10 cellular contexts compared by ENCODE assay signal in genomic region chr1:30824736-30825429, GRCh38.
DNase-seq lines count a peak whose midpoint lies in the region; ATAC-seq, FAIRE-seq and TF ChIP-seq lines count a peak whose summit lies in the region.
"Had no signal": no experiment of that assay in that cellular context is flagged by ENCODE, and none has a peak within 500 bp of the region (broad histone marks: within the 10 kb centered on the region; RNA-seq: fewer than 3 reads in every experiment).

No MANE protein-coding gene starts in this region.

- no peak overlapping the region for H3K27ac Mint-ChIP-seq in activated T-cell treated with anti-CD3 and anti-CD28 coated beads, Interleukin-2, amount 50 U/mL, for 24 hours
- no peak overlapping the region for H3K27ac Mint-ChIP-seq in activated naive CD8-positive, alpha-beta T cell treated with anti-CD3 and anti-CD28 coated beads for 36 hours

- peaks cover 17% of the 10 kb centered on the region for H3K4me1 Mint-ChIP-seq in activated T-cell treated with anti-CD3 and anti-CD28 coated beads, Interleukin-2, amount 50 U/mL, for 24 hours (ENCODE audit: low read depth)
- peaks cover 18% of the 10 kb centered on the region for H3K4me1 Mint-ChIP-seq in activated T-cell treated with anti-CD3 and anti-CD28 coated beads, Interleukin-2, amount 50 U/mL, for 4 hours (ENCODE audit: low read depth)
- H3K4me1 Mint-ChIP-seq in activated naive CD8-positive, alpha-beta T cell treated with anti-CD3 and anti-CD28 coated beads for 36 hours, result peaks cover 15% of the 10 kb centered on the region

- H3K27me3 Mint-ChIP-seq in activated T-cell treated with anti-CD3 and anti-CD28 coated beads, Interleukin-2, amount 50 U/mL, for 24 hours, result peaks cover 69% of the 10 kb centered on the region
- peaks cover 55% of the 10 kb centered on the region for H3K27me3 Mint-ChIP-seq in activated T-cell treated with anti-CD3 and anti-CD28 coated beads, Interleukin-2, amount 50 U/mL, for 4 hours (ENCODE audit: low read depth)
- H3K27me3 Mint-ChIP-seq in activated naive CD8-positive, alpha-beta T cell treated with anti-CD3 and anti-CD28 coated beads for 36 hours, result peaks cover 68% of the 10 kb centered on the region

- no peaks in the 10 kb centered on the region for H3K27me3 ChIP-seq in thoracic aorta (replicated peaks; ENCODE audit: insufficient read depth)

- no peak for DNase-seq in activated T-cell treated with anti-CD3 and anti-CD28 coated beads, Interleukin-2, amount 50 U/mL, for 24 hours
- DNase-seq in activated T-cell treated with anti-CD3 and anti-CD28 coated beads, Interleukin-2, amount 50 U/mL, for 4 hours, result no peak
- DNase-seq in activated naive CD8-positive, alpha-beta T cell treated with anti-CD3 and anti-CD28 coated beads for 36 hours, result no peak
- DNase-seq in iPS-NIHi11 (ENCODE audit: low spot score) (peak; percentile 42), thoracic aorta (ENCODE audit: low spot score) (no peak), iPS-NIHi7 (ENCODE audit: extremely low spot score) (no peak), GM12892 (ENCODE audit: insufficient read length) (no peak)

- H3K9me3 ChIP-seq in thoracic aorta, result no peaks in the 10 kb centered on the region
- H3K9me3 ChIP-seq: neutrophil had no signal

- H3K36me3 ChIP-seq in thoracic aorta, result no peaks in the 10 kb centered on the region
- H3K36me3 ChIP-seq: neutrophil had no signal

- H3K4me3 ChIP-seq in thoracic aorta, result peak overlapping the region; percentile 75

- FAIRE-seq in GM12892 (lab: Jason Lieb, UNC), result no peak

- H3K4me3 Mint-ChIP-seq in activated T-cell treated with anti-CD3 and anti-CD28 coated beads, Interleukin-2, amount 50 U/mL, for 24 hours, result peak overlapping the region; percentile 28
- no peak overlapping the region for H3K4me3 Mint-ChIP-seq in activated T-cell treated with anti-CD3 and anti-CD28 coated beads, Interleukin-2, amount 50 U/mL, for 4 hours
- peak overlapping the region; percentile 6 for H3K4me3 Mint-ChIP-seq in activated naive CD8-positive, alpha-beta T cell treated with anti-CD3 and anti-CD28 coated beads for 36 hours

- H3K36me3 Mint-ChIP-seq in activated T-cell treated with anti-CD3 and anti-CD28 coated beads, Interleukin-2, amount 50 U/mL, for 24 hours (ENCODE audit: low read depth), result no peaks in the 10 kb centered on the region
- no peaks in the 10 kb centered on the region for H3K36me3 Mint-ChIP-seq in activated T-cell treated with anti-CD3 and anti-CD28 coated beads, Interleukin-2, amount 50 U/mL, for 4 hours (ENCODE audit: insufficient read depth)
- no peaks in the 10 kb centered on the region for H3K36me3 Mint-ChIP-seq in activated naive CD8-positive, alpha-beta T cell treated with anti-CD3 and anti-CD28 coated beads for 36 hours

- TF ChIP-seq CTCF in thoracic aorta (IDR thresholded peaks at IDR 0.05), result no peak

- H3K4me1 ChIP-seq in thoracic aorta (ENCODE audit: control insufficient read depth in 1 of 2, low read depth in 2 of 2), result peaks cover 11 to 51% of the 10 kb centered on the region in 2 donors

- H3K27ac ChIP-seq in thoracic aorta, result peak overlapping the region; percentile 97
- H3K27ac ChIP-seq: neutrophil had no signal

- no peak for TF ChIP-seq POLR2A in GM12892 (IDR thresholded peaks at IDR 0.05; ENCODE audit: low read depth, low read length)

- no peak for ATAC-seq in activated T-cell treated with anti-CD3 and anti-CD28 coated beads, Interleukin-2, amount 50 U/mL, for 4 hours
- ATAC-seq in thoracic aorta (ENCODE audit: insufficient number of reproducible peaks, low FRiP score, low read depth) (no peak), HG03159 (IDR thresholded peaks at IDR 0.05; ENCODE audit: unreplicated experiment) (no peak)

- no peaks in the 10 kb centered on the region for H3K9me3 Mint-ChIP-seq in activated T-cell treated with anti-CD3 and anti-CD28 coated beads, Interleukin-2, amount 50 U/mL, for 24 hours
- H3K9me3 Mint-ChIP-seq in activated T-cell treated with anti-CD3 and anti-CD28 coated beads, Interleukin-2, amount 50 U/mL, for 4 hours, result no peaks in the 10 kb centered on the region
- H3K9me3 Mint-ChIP-seq in activated naive CD8-positive, alpha-beta T cell treated with anti-CD3 and anti-CD28 coated beads for 36 hours, result no peaks in the 10 kb centered on the region
- H3K9me3 Mint-ChIP-seq: T-helper 1 cell treated with Interleukin-12 subunit alpha and Interleukin-12 subunit beta and Interleukin-4 antibody, amounts not matched to agents 30 μg/mL and 1 μg/mL, for 36 hours had no signal
